In the genomic region with DNA sequence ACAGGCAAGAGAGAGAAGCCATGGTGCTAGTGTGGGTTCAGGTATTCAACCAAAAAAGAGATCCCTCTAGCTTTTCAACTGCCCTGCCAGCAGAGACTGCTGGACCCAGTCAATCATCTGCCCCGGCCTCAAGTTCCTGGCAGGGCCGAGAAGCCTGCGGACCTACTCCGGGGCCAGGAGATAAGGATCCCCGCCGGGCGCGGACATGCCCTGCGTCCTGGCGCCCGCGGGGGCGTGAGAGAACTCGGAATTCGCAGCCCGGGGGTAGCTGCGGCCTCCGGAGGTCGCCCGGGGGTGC, we compare ENCODE assay signal across 8 cellular contexts. TPM values are rescaled to one million over a fixed set of nuclear protein-coding genes. Genes with fewer than 3 reads are reported as not detected.
DNase-seq lines count a peak whose midpoint lies in the region; ATAC-seq and TF ChIP-seq lines count a peak whose summit lies in the region.

No MANE protein-coding gene starts in this region.

- 1% methylated on average over 20 of the region's 20 CpGs; no CpG with 5 or more reads in 1 of the 2 donors for WGBS in testis, 2 donors

- no peak for DNase-seq in stimulated activated naive CD8-positive, alpha-beta T cell treated with anti-CD3 and anti-CD28 coated beads, Interleukin-15, amount 100 ng/mL, for 72 hours
- no peak for DNase-seq in stimulated activated naive CD8-positive, alpha-beta T cell treated with anti-CD3 and anti-CD28 coated beads, Interleukin-15, Interleukin-2, amounts not matched to agents 100 U/mL and 50 U/mL, for 24 hours
- DNase-seq in caudate nucleus (lab: John Stamatoyannopoulos, UW), result peak in 10 of 61 donors; percentile 2 to 45 (median 28)
- DNase-seq in left colon, result peak; percentile 51 to 58
- peak; percentile 51 for DNase-seq in testis
- DNase-seq in NOMO-1 treated with dmso at 0.1 percent for 144 hours (lab: John Stamatoyannopoulos, UW; ENCODE audit: unreplicated experiment), result no peak
- DNase-seq in activated gamma-delta T cell (lab: John Stamatoyannopoulos, UW), result no peak
- DNase-seq in CD1c-positive myeloid dendritic cell (ENCODE audit: extremely low spot score), result no peak

- TF ChIP-seq CTCF in testis (IDR thresholded peaks at IDR 0.05), result no peak

- peak overlapping the region; percentile 39 for H3K27ac ChIP-seq in caudate nucleus (ENCODE audit: low read depth, low read length)
- H3K27ac ChIP-seq in testis, result peak overlapping the region; percentile 83 to 90

- no peak overlapping the region for H3K27ac Mint-ChIP-seq in stimulated activated naive CD8-positive, alpha-beta T cell treated with anti-CD3 and anti-CD28 coated beads, Interleukin-15, amount 100 ng/mL, for 72 hours

- H3K4me1 ChIP-seq in testis, result peaks cover 13% of the 10 kb centered on the region

- no peaks in the 10 kb centered on the region for H3K9me3 ChIP-seq in testis

- H3K9me3 Mint-ChIP-seq in stimulated activated naive CD8-positive, alpha-beta T cell treated with anti-CD3 and anti-CD28 coated beads, Interleukin-15, amount 100 ng/mL, for 72 hours, result peaks cover 0 to 6% of the 10 kb centered on the region in 2 donors

- intact Hi-C loops in left colon (cut with DNase I, micrococcal nuclease), result no loop called here
- intact Hi-C loops in testis (cut with DNase I; ENCODE audit: low total_unique reads), result no loop called here

- peaks cover 25% of the 10 kb centered on the region for H3K4me1 Mint-ChIP-seq in stimulated activated naive CD8-positive, alpha-beta T cell treated with anti-CD3 and anti-CD28 coated beads, Interleukin-15, amount 100 ng/mL, for 72 hours

- peak overlapping the region; percentile 76 to 90 for H3K4me3 ChIP-seq in testis

- ATAC-seq in stimulated activated naive CD8-positive, alpha-beta T cell treated with anti-CD3 and anti-CD28 coated beads, Interleukin-15, amount 100 ng/mL, for 72 hours, result no peak
- no peak for ATAC-seq in stimulated activated naive CD8-positive, alpha-beta T cell treated with anti-CD3 and anti-CD28 coated beads, Interleukin-15, Interleukin-2, amounts not matched to agents 100 U/mL and 50 U/mL, for 24 hours
- ATAC-seq in left colon, result peak; percentile 28

- H3K4me3 Mint-ChIP-seq in stimulated activated naive CD8-positive, alpha-beta T cell treated with anti-CD3 and anti-CD28 coated beads, Interleukin-15, amount 100 ng/mL, for 72 hours, result peak overlapping the region; percentile 71 to 96

- H3K27me3 Mint-ChIP-seq in stimulated activated naive CD8-positive, alpha-beta T cell treated with anti-CD3 and anti-CD28 coated beads, Interleukin-15, amount 100 ng/mL, for 72 hours, result peaks cover 87% of the 10 kb centered on the region

- no peak for TF ChIP-seq POLR2A in testis (IDR thresholded peaks at IDR 0.05)

- no peaks in the 10 kb centered on the region for H3K36me3 ChIP-seq in testis (ENCODE audit: low read depth, missing control alignments)

- no peaks in the 10 kb centered on the region for H3K27me3 ChIP-seq in testis

RNA-seq across cellular contexts. Expression of gene MAGI1, which starts 0.8 kb away (rescaled TPM):
- total RNA-seq in left colon, result 10 to 100 TPM; 45.9 to 49.2 TPM
- total RNA-seq in testis, result 10 to 100 TPM; 55.4 to 56.1 TPM
- 60.4 TPM for polyA plus RNA-seq in testis (ENCODE audit: insufficient read depth, low read depth, low replicate concordance)

Comparison
In these comparisons a context has a peak if more than half of its experiments do, and no peak if none do; other contexts are left out.
1. DNase-seq: peak in left colon (2 of 2) and testis (single experiment); none in stimulated activated naive CD8-positive, alpha-beta T cell treated with anti-CD3 and anti-CD28 coated beads, Interleukin-15, amount 100 ng/mL, for 72 hours (0 of 2), stimulated activated naive CD8-positive, alpha-beta T cell treated with anti-CD3 and anti-CD28 coated beads, Interleukin-15, Interleukin-2, amounts not matched to agents 100 U/mL and 50 U/mL, for 24 hours (single experiment), NOMO-1 treated with dmso at 0.1 percent for 144 hours (single experiment), activated gamma-delta T cell (single experiment) and CD1c-positive myeloid dendritic cell (single experiment).